In genomic region chr2:237754849-237755248, GRCh38 we compare ENCODE assay signal across 14 cellular contexts. TPM values are rescaled to one million over a fixed set of nuclear protein-coding genes. Genes with fewer than 3 reads are reported as not detected.
DNase-seq lines count a peak whose midpoint lies in the region; ATAC-seq and TF ChIP-seq lines count a peak whose summit lies in the region.
"Had no signal": no experiment of that assay in that cellular context is flagged by ENCODE, and none has a peak within 500 bp of the region (broad histone marks: within the 10 kb centered on the region; RNA-seq: fewer than 3 reads in every experiment).

No MANE protein-coding gene starts in this region.

- peaks cover 37% of the 10 kb centered on the region for H3K36me3 Mint-ChIP-seq in natural killer cell
- peaks cover 32% of the 10 kb centered on the region for H3K36me3 Mint-ChIP-seq in natural killer cell treated with Interleukin-12 subunit alpha and Interleukin-12 subunit beta and Interleukin-15 and Interleukin-18, amount 100 ng/mL, for 72 hours

- H3K36me3 ChIP-seq in psoas muscle (ENCODE audit: insufficient read depth in 1 of 2, low read depth in 1 of 2): peaks cover 7 to 97% of the 10 kb centered on the region in 2 donors

- 86 to 93% (median 88%) methylated on average over 7 to 8 of the region's 8 CpGs for WGBS in psoas muscle, 3 donors

- DNase-seq in natural killer cell: no peak
- no peak for DNase-seq in natural killer cell treated with Interleukin-12 subunit alpha and Interleukin-12 subunit beta and Interleukin-15 and Interleukin-18, amount 100 ng/mL, for 72 hours (ENCODE audit: low spot score)
- DNase-seq in islet precursor cell: peak; percentile 55
- DNase-seq in psoas muscle: no peak
- DNase-seq in retina: no peak
- DNase-seq in middle frontal gyrus (ENCODE audit: extremely low spot score, low spot score): no peak
- no peak for DNase-seq in stimulated activated CD4-positive, alpha-beta T cell treated with anti-CD3 and anti-CD28 coated beads, Interleukin-2, amount 100 ng/mL, for 24 hours
- DNase-seq: C1 segment of cervical spinal cord; Calu3; CD4-positive, alpha-beta T cell; DMS 273 treated with DMSO at 0.1 percent for 48 hours had no signal

- peak overlapping the region; percentile 38 for H3K27ac ChIP-seq in psoas muscle
- H3K27ac ChIP-seq: HL-60 had no signal

- ATAC-seq in natural killer cell: no peak
- ATAC-seq in natural killer cell treated with Interleukin-12 subunit alpha and Interleukin-12 subunit beta and Interleukin-15 and Interleukin-18, amount 100 ng/mL, for 72 hours: no peak
- peak in 3 of 4 donors; percentile 16 to 27 (median 16) for ATAC-seq in psoas muscle
- ATAC-seq: HCT116 had no signal

- intact Hi-C loops in natural killer cell (cut with micrococcal nuclease): no loop called here
- intact Hi-C loops in psoas muscle (cut with DNase I): no loop called here

- no peak overlapping the region for H3K4me3 ChIP-seq in psoas muscle

- no peaks in the 10 kb centered on the region for H3K9me3 Mint-ChIP-seq in natural killer cell
- H3K9me3 Mint-ChIP-seq in natural killer cell treated with Interleukin-12 subunit alpha and Interleukin-12 subunit beta and Interleukin-15 and Interleukin-18, amount 100 ng/mL, for 72 hours: no peaks in the 10 kb centered on the region
- H3K9me3 Mint-ChIP-seq: CD4-positive, alpha-beta T cell had no signal

- H3K27me3 ChIP-seq in psoas muscle (ENCODE audit: insufficient read depth in 3 of 3, low read length in 2 of 3): no peaks in the 10 kb centered on the region

- H3K4me3 Mint-ChIP-seq in natural killer cell: no peak overlapping the region
- no peak overlapping the region for H3K4me3 Mint-ChIP-seq in natural killer cell treated with Interleukin-12 subunit alpha and Interleukin-12 subunit beta and Interleukin-15 and Interleukin-18, amount 100 ng/mL, for 72 hours
- H3K4me3 Mint-ChIP-seq: B cell had no signal

- peaks cover 16% of the 10 kb centered on the region for H3K4me1 ChIP-seq in psoas muscle

- no peaks in the 10 kb centered on the region for H3K27me3 Mint-ChIP-seq in natural killer cell (ENCODE audit: low read depth in 2 of 2)
- H3K27me3 Mint-ChIP-seq in natural killer cell treated with Interleukin-12 subunit alpha and Interleukin-12 subunit beta and Interleukin-15 and Interleukin-18, amount 100 ng/mL, for 72 hours: no peaks in the 10 kb centered on the region
- H3K27me3 Mint-ChIP-seq: B cell; CD4-positive, alpha-beta T cell had no signal

- peak overlapping the region; percentile 41 to 88 for H3K27ac Mint-ChIP-seq in natural killer cell
- no peak overlapping the region for H3K27ac Mint-ChIP-seq in natural killer cell treated with Interleukin-12 subunit alpha and Interleukin-12 subunit beta and Interleukin-15 and Interleukin-18, amount 100 ng/mL, for 72 hours
- H3K27ac Mint-ChIP-seq: B cell; CD4-positive, alpha-beta T cell had no signal

- no peak for TF ChIP-seq CTCF in natural killer cell (IDR thresholded peaks at IDR 0.05)
- no peak for TF ChIP-seq CTCF in psoas muscle (IDR thresholded peaks at IDR 0.05)

- peaks cover 21 to 26% of the 10 kb centered on the region in 2 donors for H3K4me1 Mint-ChIP-seq in natural killer cell
- H3K4me1 Mint-ChIP-seq in natural killer cell treated with Interleukin-12 subunit alpha and Interleukin-12 subunit beta and Interleukin-15 and Interleukin-18, amount 100 ng/mL, for 72 hours (ENCODE audit: low read depth in 2 of 2): peaks cover 22 to 32% of the 10 kb centered on the region in 2 donors

- H3K9me3 ChIP-seq in psoas muscle: no peaks in the 10 kb centered on the region

RNA-seq across cellular contexts. Expression of gene RBM44, which starts 43.7 kb away (rescaled TPM):
- 1 to 10 TPM; 1.8 to 5.0 (median 2.9) TPM for total RNA-seq in natural killer cell
- total RNA-seq in natural killer cell treated with Interleukin-12 subunit alpha and Interleukin-12 subunit beta and Interleukin-15 and Interleukin-18, amount 100 ng/mL, for 72 hours: 1 to 10 TPM in 1 of 2 donors, under 1 TPM in 1; 0.45 to 3.2 TPM
- under 1 TPM; 0.17 to 0.58 (median 0.38) TPM for total RNA-seq in psoas muscle
- under 1 TPM; 0.06 to 0.39 (median 0.14) TPM for polyA plus RNA-seq in psoas muscle

Comparison
In these comparisons a context has a peak if more than half of its experiments do, and no peak if none do; other contexts are left out.
1. H3K27ac Mint-ChIP-seq: peak in natural killer cell (2 of 2); none in natural killer cell treated with Interleukin-12 subunit alpha and Interleukin-12 subunit beta and Interleukin-15 and Interleukin-18, amount 100 ng/mL, for 72 hours (0 of 2).
2. ATAC-seq: peak in psoas muscle (3 of 4); none in natural killer cell (0 of 3) and natural killer cell treated with Interleukin-12 subunit alpha and Interleukin-12 subunit beta and Interleukin-15 and Interleukin-18, amount 100 ng/mL, for 72 hours (0 of 2).